Comparison of ENCODE assay signal across 17 cellular contexts in genomic region chr2:24877646-24878045, GRCh38. TPM values are rescaled to one million over a fixed set of nuclear protein-coding genes. Genes with fewer than 3 reads are reported as not detected.
DNase-seq lines count a peak whose midpoint lies in the region; ATAC-seq and TF ChIP-seq lines count a peak whose summit lies in the region.
"Had no signal": no experiment of that assay in that cellular context is flagged by ENCODE, and none has a peak within 500 bp of the region (broad histone marks: within the 10 kb centered on the region; RNA-seq: fewer than 3 reads in every experiment).

No MANE protein-coding gene starts in this region.

- H3K27ac Mint-ChIP-seq in WTC11: no peak overlapping the region
- H3K27ac Mint-ChIP-seq: CD4-positive, alpha-beta T cell had no signal

- ATAC-seq in WTC11: no peak

- POLR2A ChIA-PET in WTC11 (lab: Charles Lee): no interaction called here

- H3K36me3 Mint-ChIP-seq in WTC11: no peaks in the 10 kb centered on the region

- no peaks in the 10 kb centered on the region for H3K27me3 ChIP-seq in left ventricle myocardium inferior (ENCODE audit: low read depth)
- H3K27me3 ChIP-seq in right atrium auricular region: no peaks in the 10 kb centered on the region
- H3K27me3 ChIP-seq in tibial nerve: no peaks in the 10 kb centered on the region

- CTCF ChIA-PET in WTC11 (lab: Charles Lee): interaction anchor here (0.8 kb wide), 1 partner anchor 98 kb away, joined by 3 read pairs; no protein-coding TSS in a partner anchor

- no peak overlapping the region for H3K4me3 ChIP-seq in left ventricle myocardium inferior
- H3K4me3 ChIP-seq in right atrium auricular region: no peak overlapping the region
- no peak overlapping the region for H3K4me3 ChIP-seq in coronary artery
- H3K4me3 ChIP-seq in tibial nerve: no peak overlapping the region

- no peak for TF ChIP-seq EP300 in tibial nerve (IDR thresholded peaks at IDR 0.05)

- H3K9me3 Mint-ChIP-seq in WTC11: no peaks in the 10 kb centered on the region
- H3K9me3 Mint-ChIP-seq: CD4-positive, alpha-beta T cell had no signal

- no peak for TF ChIP-seq CTCF in left ventricle myocardium inferior (IDR thresholded peaks at IDR 0.05; ENCODE audit: borderline replicate concordance)
- no peak for TF ChIP-seq CTCF in right atrium auricular region (IDR thresholded peaks at IDR 0.05)
- TF ChIP-seq CTCF in coronary artery (IDR thresholded peaks at IDR 0.05): no peak
- no peak for TF ChIP-seq CTCF in tibial nerve (IDR thresholded peaks at IDR 0.05)
- TF ChIP-seq CTCF in WTC11 (IDR thresholded peaks at IDR 0.05): no peak

- no peak for TF ChIP-seq POLR2A in tibial nerve (IDR thresholded peaks at IDR 0.05)

- peaks cover 24% of the 10 kb centered on the region for H3K4me1 ChIP-seq in left ventricle myocardium inferior
- H3K4me1 ChIP-seq in right atrium auricular region: peaks cover 0 to 18% of the 10 kb centered on the region in 2 donors
- peaks cover 8 to 94% (median 48%) of the 10 kb centered on the region in 4 donors for H3K4me1 ChIP-seq in tibial nerve

- H3K4me1 Mint-ChIP-seq in WTC11: peaks cover 9% of the 10 kb centered on the region

- DNase-seq in left ventricle myocardium inferior: no peak
- DNase-seq in right atrium auricular region (ENCODE audit: low spot score): no peak
- peak; percentile 31 for DNase-seq in coronary artery (ENCODE audit: low spot score)
- peak; percentile 33 for DNase-seq in myocyte (ENCODE audit: low read depth)
- DNase-seq in tibial nerve (ENCODE audit: low spot score in 2 of 2): no peak
- no peak for DNase-seq in WTC11 (ENCODE audit: low spot score)
- no peak for DNase-seq in HUDEP-2 (lab: John Stamatoyannopoulos, UW; ENCODE audit: unreplicated experiment in 76 of 76)
- no peak for DNase-seq in NCI-H1694 treated with DMSO at 0.1 percent for 48 hours (lab: John Stamatoyannopoulos, UW)
- DNase-seq: ACHN; C1 segment of cervical spinal cord; Calu3; CD4-positive, alpha-beta T cell; DMS153; DMS79 treated with DMSO at 0.1 percent for 48 hours; GDM1; HCEC 1CT had no signal

- H3K27ac ChIP-seq in left ventricle myocardium inferior (replicated peaks) (peak overlapping the region; percentile 61), right atrium auricular region (no peak overlapping the region), coronary artery (peak overlapping the region in 1 of 2 donors; percentile 4), tibial nerve (peak overlapping the region in 3 of 4 donors; percentile 14 to 86 (median 80))
- H3K27ac ChIP-seq: HL-60 had no signal

- no peaks in the 10 kb centered on the region for H3K27me3 Mint-ChIP-seq in WTC11 (ENCODE audit: low read depth)
- H3K27me3 Mint-ChIP-seq: CD4-positive, alpha-beta T cell had no signal

- 86 to 89% methylated on average over 9 of the region's 9 CpGs for WGBS in tibial nerve, 2 donors

- H3K4me3 Mint-ChIP-seq in WTC11: no peak overlapping the region
- H3K4me3 Mint-ChIP-seq: CD4-positive, alpha-beta T cell had no signal

- no peaks in the 10 kb centered on the region for H3K36me3 ChIP-seq in left ventricle myocardium inferior
- H3K36me3 ChIP-seq in right atrium auricular region: no peaks in the 10 kb centered on the region
- no peaks in the 10 kb centered on the region for H3K36me3 ChIP-seq in tibial nerve

- no peaks in the 10 kb centered on the region for H3K9me3 ChIP-seq in left ventricle myocardium inferior (replicated peaks)
- no peaks in the 10 kb centered on the region for H3K9me3 ChIP-seq in right atrium auricular region
- no peaks in the 10 kb centered on the region for H3K9me3 ChIP-seq in tibial nerve

- intact Hi-C loops in left ventricle myocardium inferior (cut with micrococcal nuclease): no loop called here

TF ChIP-seq in WTC11, 78 proteins besides CTCF, POLR2A, EP300 and RAD21 (continues in another document):
- no peak for TF ChIP-seq USF1 (CRISPR knock-in tag; IDR thresholded peaks at IDR 0.05)
- no peak for TF ChIP-seq FOXJ3 (CRISPR knock-in tag; IDR thresholded peaks at IDR 0.05; ENCODE audit: borderline replicate concordance)
- TF ChIP-seq PRRX2 (CRISPR knock-in tag; IDR thresholded peaks at IDR 0.05): no peak
- TF ChIP-seq, protein P1, sequence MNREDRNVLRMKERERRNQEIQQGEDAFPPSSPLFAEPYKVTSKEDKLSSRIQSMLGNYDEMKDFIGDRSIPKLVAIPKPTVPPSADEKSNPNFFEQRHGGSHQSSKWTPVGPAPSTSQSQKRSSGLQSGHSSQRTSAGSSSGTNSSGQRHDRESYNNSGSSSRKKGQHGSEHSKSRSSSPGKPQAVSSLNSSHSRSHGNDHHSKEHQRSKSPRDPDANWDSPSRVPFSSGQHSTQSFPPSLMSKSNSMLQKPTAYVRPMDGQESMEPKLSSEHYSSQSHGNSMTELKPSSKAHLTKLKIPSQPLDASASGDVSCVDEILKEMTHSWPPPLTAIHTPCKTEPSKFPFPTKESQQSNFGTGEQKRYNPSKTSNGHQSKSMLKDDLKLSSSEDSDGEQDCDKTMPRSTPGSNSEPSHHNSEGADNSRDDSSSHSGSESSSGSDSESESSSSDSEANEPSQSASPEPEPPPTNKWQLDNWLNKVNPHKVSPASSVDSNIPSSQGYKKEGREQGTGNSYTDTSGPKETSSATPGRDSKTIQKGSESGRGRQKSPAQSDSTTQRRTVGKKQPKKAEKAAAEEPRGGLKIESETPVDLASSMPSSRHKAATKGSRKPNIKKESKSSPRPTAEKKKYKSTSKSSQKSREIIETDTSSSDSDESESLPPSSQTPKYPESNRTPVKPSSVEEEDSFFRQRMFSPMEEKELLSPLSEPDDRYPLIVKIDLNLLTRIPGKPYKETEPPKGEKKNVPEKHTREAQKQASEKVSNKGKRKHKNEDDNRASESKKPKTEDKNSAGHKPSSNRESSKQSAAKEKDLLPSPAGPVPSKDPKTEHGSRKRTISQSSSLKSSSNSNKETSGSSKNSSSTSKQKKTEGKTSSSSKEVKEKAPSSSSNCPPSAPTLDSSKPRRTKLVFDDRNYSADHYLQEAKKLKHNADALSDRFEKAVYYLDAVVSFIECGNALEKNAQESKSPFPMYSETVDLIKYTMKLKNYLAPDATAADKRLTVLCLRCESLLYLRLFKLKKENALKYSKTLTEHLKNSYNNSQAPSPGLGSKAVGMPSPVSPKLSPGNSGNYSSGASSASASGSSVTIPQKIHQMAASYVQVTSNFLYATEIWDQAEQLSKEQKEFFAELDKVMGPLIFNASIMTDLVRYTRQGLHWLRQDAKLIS (CRISPR knock-in tag; IDR thresholded peaks at IDR 0.05; ENCODE audit: borderline replicate concordance): no peak
- no peak for TF ChIP-seq TP53 (CRISPR knock-in tag; IDR thresholded peaks at IDR 0.05)
- TF ChIP-seq CDX4 (CRISPR knock-in tag; IDR thresholded peaks at IDR 0.05; ENCODE audit: borderline replicate concordance): no peak
- TF ChIP-seq, protein P2, sequence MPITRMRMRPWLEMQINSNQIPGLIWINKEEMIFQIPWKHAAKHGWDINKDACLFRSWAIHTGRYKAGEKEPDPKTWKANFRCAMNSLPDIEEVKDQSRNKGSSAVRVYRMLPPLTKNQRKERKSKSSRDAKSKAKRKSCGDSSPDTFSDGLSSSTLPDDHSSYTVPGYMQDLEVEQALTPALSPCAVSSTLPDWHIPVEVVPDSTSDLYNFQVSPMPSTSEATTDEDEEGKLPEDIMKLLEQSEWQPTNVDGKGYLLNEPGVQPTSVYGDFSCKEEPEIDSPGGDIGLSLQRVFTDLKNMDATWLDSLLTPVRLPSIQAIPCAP (CRISPR knock-in tag; IDR thresholded peaks at IDR 0.05): no peak
- TF ChIP-seq ZNF138 (CRISPR knock-in tag; conservative IDR thresholded peaks at IDR 0.05): no peak
- no peak for TF ChIP-seq EMX1 (CRISPR knock-in tag; IDR thresholded peaks at IDR 0.05)
- TF ChIP-seq TEAD4 (CRISPR knock-in tag; IDR thresholded peaks at IDR 0.05): no peak
- TF ChIP-seq MYBL2 (CRISPR knock-in tag; IDR thresholded peaks at IDR 0.05): no peak
- no peak for TF ChIP-seq NFYB (CRISPR knock-in tag; conservative IDR thresholded peaks at IDR 0.05; ENCODE audit: low read depth)
- no peak for TF ChIP-seq ZNF425 (CRISPR knock-in tag; conservative IDR thresholded peaks at IDR 0.05)

RNA-seq across cellular contexts. Expression of gene ADCY3, which starts 42.4 kb away (rescaled TPM):
- total RNA-seq in left ventricle myocardium inferior (12.8 TPM), right atrium auricular region (10 to 100 TPM; 14.1 to 28.4 TPM), myocyte (3.5 and 6.5 TPM in 2 replicates), tibial nerve (100 to 1,000 TPM; 145 to 393 (median 207) TPM), WTC11 (2021) (37.1 to 41.7 TPM (median 39.4 TPM) in 3 replicates)
- polyA plus RNA-seq in myocyte (2012): 11.6 TPM

Comparison
In these comparisons a context has a peak if more than half of its experiments do, and no peak if none do; other contexts are left out.
1. H3K27ac ChIP-seq: peak in left ventricle myocardium inferior (single experiment) and tibial nerve (3 of 4); none in right atrium auricular region (0 of 2).
2. DNase-seq: peak in coronary artery (single experiment) and myocyte (single experiment); none in left ventricle myocardium inferior (single experiment), right atrium auricular region (single experiment), tibial nerve (0 of 2), WTC11 (single experiment), HUDEP-2 (0 of 76) and NCI-H1694 treated with DMSO at 0.1 percent for 48 hours (single experiment).